8 cellular contexts compared by ENCODE assay signal in the genomic region with DNA sequence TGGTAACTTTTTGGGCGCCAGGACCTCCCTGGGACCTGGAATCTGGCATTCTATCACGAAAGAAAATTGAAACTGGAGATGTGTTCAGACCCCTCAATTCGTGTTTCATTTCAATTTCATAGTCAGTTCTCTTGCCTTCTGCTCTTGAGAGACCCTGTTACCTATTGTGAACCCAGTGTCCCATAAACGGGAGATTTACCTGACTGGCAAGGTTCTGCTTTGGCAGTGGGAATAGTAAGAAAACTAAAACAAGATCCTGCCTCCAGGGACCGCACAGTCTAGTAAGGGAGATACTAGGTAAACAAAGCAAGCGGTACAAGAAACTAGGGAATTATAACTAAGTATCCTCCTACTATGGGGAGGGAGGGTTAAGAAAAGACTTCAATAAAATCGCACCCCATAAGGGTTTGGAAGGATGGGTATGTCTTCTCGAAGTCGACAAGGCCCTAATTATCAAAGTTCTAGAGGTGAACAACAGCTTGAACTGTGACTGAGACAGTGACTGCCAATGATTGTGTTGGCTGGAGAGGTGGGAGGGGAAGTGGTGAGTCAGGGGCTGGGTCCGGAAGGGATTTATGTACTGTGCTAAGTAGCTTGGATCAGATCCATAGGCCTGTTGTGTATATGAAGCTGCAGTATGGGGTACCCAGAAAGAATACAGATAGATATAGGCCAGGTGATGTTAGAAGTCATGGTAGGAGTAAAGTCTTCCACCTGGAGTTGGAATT. TPM values are rescaled to one million over a fixed set of nuclear protein-coding genes. Genes with fewer than 3 reads are reported as not detected.
DNase-seq lines count a peak whose midpoint lies in the region; ATAC-seq and TF ChIP-seq lines count a peak whose summit lies in the region.
"Had no signal": no experiment of that assay in that cellular context is flagged by ENCODE, and none has a peak within 500 bp of the region (broad histone marks: within the 10 kb centered on the region; RNA-seq: fewer than 3 reads in every experiment).

No MANE protein-coding gene starts in this region.

- in situ Hi-C loops in transverse colon (cut with MboI; ENCODE audit: low pct_ligation_motif_present in 1 of 4, low pct_unique_long_range_greater_than_20kb in 1 of 4, low sequenced_read_pairs in 3 of 4): no loop called here

- ATAC-seq in lung (ENCODE audit: insufficient read depth, low FRiP score) (peak; percentile 35), GM21528 (IDR thresholded peaks at IDR 0.05; ENCODE audit: low FRiP score, unreplicated experiment) (no peak), GM21447 (IDR thresholded peaks at IDR 0.05; ENCODE audit: unreplicated experiment) (no peak)

- WGBS in lung, 2 donors: 22 to 32% methylated on average over 10 of the region's 10 CpGs
- WGBS in transverse colon (ENCODE audit: low coverage in 1 of 2), 2 donors: 50 to 66% methylated on average over 7 to 10 of the region's 10 CpGs

- H3K36me3 ChIP-seq in lung (ENCODE audit: control insufficient read depth in 2 of 2, insufficient read depth in 2 of 2, low read length in 2 of 2) (no peaks in the 10 kb centered on the region), transverse colon (no peaks in the 10 kb centered on the region)

- H3K4me3 ChIP-seq in epithelial cell of esophagus (ENCODE audit: low read length) (no peak overlapping the region), lung (peak overlapping the region; percentile 57), transverse colon (peak overlapping the region in 3 of 4 donors; percentile 35 to 57 (median 40))

- H3K9me3 ChIP-seq in lung (ENCODE audit: control insufficient read depth in 2 of 2, insufficient read depth in 1 of 2, low read length in 1 of 2): no peaks in the 10 kb centered on the region
- no peaks in the 10 kb centered on the region for H3K9me3 ChIP-seq in transverse colon

- H3K27ac ChIP-seq in lung (ENCODE audit: low read depth in 1 of 2, low read length in 1 of 2): peak overlapping the region; percentile 55 to 98
- H3K27ac ChIP-seq in transverse colon: peak overlapping the region; percentile 48 to 79 (median 72)

- H3K27me3 ChIP-seq in lung (ENCODE audit: control insufficient read depth, insufficient read depth): no peaks in the 10 kb centered on the region
- H3K27me3 ChIP-seq in transverse colon: peaks cover 24% of the 10 kb centered on the region

- peak; percentile 33 for DNase-seq in NCI-H146 treated with DMSO at 0.1 percent for 48 hours (lab: John Stamatoyannopoulos, UW; ENCODE audit: unreplicated experiment)
- DNase-seq in epithelial cell of esophagus (ENCODE audit: low read depth): peak; percentile 22
- peak; percentile 31 for DNase-seq in lung (ENCODE audit: low spot score)
- no peak for DNase-seq in transverse colon
- DNase-seq in HT-29 (ENCODE audit: low spot score): no peak
- DNase-seq: NCI-H748 treated with DMSO at 0.1 percent for 48 hours had no signal

- peaks cover 0 to 9% of the 10 kb centered on the region in 2 donors for H3K4me1 ChIP-seq in lung (ENCODE audit: control insufficient read depth in 2 of 2, insufficient read depth in 2 of 2, low read length in 2 of 2)
- H3K4me1 ChIP-seq in transverse colon: peaks cover 0 to 8% (median 3%) of the 10 kb centered on the region in 4 donors

- no peak for TF ChIP-seq POLR2A in transverse colon (IDR thresholded peaks at IDR 0.05)

- intact Hi-C loops in transverse colon (cut with DNase I; ENCODE audit: low total_unique reads): no loop called here

- TF ChIP-seq CTCF in epithelial cell of esophagus (IDR thresholded peaks at IDR 0.05; ENCODE audit: insufficient read depth, low read depth, low read length, missing control alignments) (no peak), lung (IDR thresholded peaks at IDR 0.05; ENCODE audit: control extremely low read depth, extremely low read depth) (no peak), transverse colon (IDR thresholded peaks at IDR 0.05) (no peak)

- TF ChIP-seq EP300 in transverse colon (IDR thresholded peaks at IDR 0.05; ENCODE audit: low read depth): no peak

RNA-seq across cellular contexts. Expression of a gene that starts 0.8 kb away (rescaled TPM):
- total RNA-seq in lung: 10 to 100 TPM; 24.8 to 85.5 TPM
- polyA plus RNA-seq in lung: 1 to 10 TPM; 5.3 to 6.9 TPM
- 10 to 100 TPM in 1 of 4 donors, 1 to 10 TPM in 3; 4.1 to 10.3 (median 8.0) TPM for total RNA-seq in transverse colon
- not detected in 2 replicates for total RNA-seq in HT-29 (2014; rRNA removed; shearing (Covaris generic))

Comparison
In these comparisons a context has a peak if more than half of its experiments do, and no peak if none do; other contexts are left out.
1. DNase-seq: peak in NCI-H146 treated with DMSO at 0.1 percent for 48 hours (single experiment), epithelial cell of esophagus (single experiment) and lung (single experiment); none in transverse colon (single experiment) and HT-29 (single experiment).